In genomic region chr1:26771643-26772321, GRCh38 we compare ENCODE assay signal across 8 cellular contexts. TPM values are rescaled to one million over a fixed set of nuclear protein-coding genes. Genes with fewer than 3 reads are reported as not detected.
DNase-seq lines count a peak whose midpoint lies in the region; ATAC-seq and TF ChIP-seq lines count a peak whose summit lies in the region.

No MANE protein-coding gene starts in this region.

- DNase-seq in DMS 273 (lab: John Stamatoyannopoulos, UW; ENCODE audit: unreplicated experiment): peak; percentile 59
- DNase-seq in amniotic epithelial cell (ENCODE audit: low read depth): peak; percentile 99
- peak; percentile 81 for DNase-seq in hepatocyte (ENCODE audit: low spot score)
- peak; percentile 43 for DNase-seq in stimulated activated CD8-positive, alpha-beta memory T cell treated with anti-CD3 and anti-CD28 coated beads, Interleukin-4, amount 100 ng/mL, for 48 hours
- no peak for DNase-seq in SK-N-DZ (ENCODE audit: low spot score)
- no peak for DNase-seq in NCI-H146 (lab: John Stamatoyannopoulos, UW)

- H3K36me3 ChIP-seq in HUES6 (ENCODE audit: control insufficient read depth, insufficient read depth, low read length) (peaks cover 99% of the 10 kb centered on the region), hepatocyte (replicated peaks; ENCODE audit: insufficient read depth, low read depth) (peaks cover 3% of the 10 kb centered on the region)

- no peak for TF ChIP-seq CTCF in hepatocyte (IDR thresholded peaks at IDR 0.05; ENCODE audit: poor library complexity)

- no peak overlapping the region for H2AFZ ChIP-seq in hepatocyte

- peak overlapping the region; percentile 34 for H3K9ac ChIP-seq in HUES6 (ENCODE audit: low read length)

- no peak overlapping the region for H3K4me2 ChIP-seq in hepatocyte

- peaks cover 18% of the 10 kb centered on the region for H4K20me1 ChIP-seq in hepatocyte (ENCODE audit: insufficient read depth, poor library complexity, severe bottlenecking)

- peaks cover 42% of the 10 kb centered on the region for H3K79me2 ChIP-seq in hepatocyte

- H3K4me1 ChIP-seq in HUES6 (ENCODE audit: control insufficient read depth, insufficient read depth, low read length): no peaks in the 10 kb centered on the region; the same call in 1 of the 2 replicates
- peaks cover 21% of the 10 kb centered on the region for H3K4me1 ChIP-seq in hepatocyte (ENCODE audit: insufficient read depth)

- no peaks in the 10 kb centered on the region for H3K27me3 ChIP-seq in HUES6 (ENCODE audit: control insufficient read depth, insufficient read depth, low read length)
- H3K27me3 ChIP-seq in hepatocyte: no peaks in the 10 kb centered on the region

- ATAC-seq in GM19324 (IDR thresholded peaks at IDR 0.05; ENCODE audit: low FRiP score, unreplicated experiment): no peak

- H3K9me2 ChIP-seq in hepatocyte (replicated peaks; ENCODE audit: insufficient read depth): no peaks in the 10 kb centered on the region

- no peaks in the 10 kb centered on the region for H3K9me3 ChIP-seq in HUES6 (ENCODE audit: control insufficient read depth, insufficient read depth, low read depth, low read length)
- no peaks in the 10 kb centered on the region for H3K9me3 ChIP-seq in hepatocyte (ENCODE audit: low read depth)

- H3K27ac ChIP-seq in HUES6 (ENCODE audit: low read depth, low read length) (no peak overlapping the region), hepatocyte (peak overlapping the region; percentile 78)

- no peak overlapping the region for H3K4me3 ChIP-seq in HUES6 (ENCODE audit: low read depth, low read length)
- H3K4me3 ChIP-seq in hepatocyte: no peak overlapping the region

- WGBS in hepatocyte (ENCODE audit: low lambda C conversion rate, missing lambda C conversion rate): 79% methylated on average over 2 of the region's 2 CpGs

RNA-seq across cellular contexts. Expression of gene PIGV, which starts 16.0 kb away (rescaled TPM):
- 22.0 and 35.5 TPM in 2 replicates for total RNA-seq in hepatocyte
- 19.1 and 21.2 TPM in 2 replicates for polyA plus RNA-seq in hepatocyte
- 10.4 and 13.6 TPM in 2 replicates for polyA plus RNA-seq in SK-N-DZ (2014; cell fraction: cytosol; rRNA removed)
- 5.5 and 6.5 TPM in 2 replicates for polyA plus RNA-seq in SK-N-DZ (2014; cell fraction: nucleus; rRNA removed)

RNA-seq across cellular contexts. Expression of gene ZDHHC18, which starts 54.7 kb away (rescaled TPM):
- 14.9 and 21.7 TPM in 2 replicates for total RNA-seq in hepatocyte
- polyA plus RNA-seq in hepatocyte: 22.5 and 22.6 TPM in 2 replicates
- polyA plus RNA-seq in SK-N-DZ (2014; cell fraction: cytosol; rRNA removed): 22.8 and 25.8 TPM in 2 replicates
- 18.4 and 19.8 TPM in 2 replicates for polyA plus RNA-seq in SK-N-DZ (2014; cell fraction: nucleus; rRNA removed)

Comparison
In these comparisons a context has a peak if more than half of its experiments do, and no peak if none do; other contexts are left out.
1. DNase-seq: peak in DMS 273 (single experiment), amniotic epithelial cell (single experiment), hepatocyte (single experiment) and stimulated activated CD8-positive, alpha-beta memory T cell treated with anti-CD3 and anti-CD28 coated beads, Interleukin-4, amount 100 ng/mL, for 48 hours (single experiment); none in SK-N-DZ (single experiment) and NCI-H146 (single experiment).